Comparison of ENCODE assay signal across 18 cellular contexts in the genomic region with DNA sequence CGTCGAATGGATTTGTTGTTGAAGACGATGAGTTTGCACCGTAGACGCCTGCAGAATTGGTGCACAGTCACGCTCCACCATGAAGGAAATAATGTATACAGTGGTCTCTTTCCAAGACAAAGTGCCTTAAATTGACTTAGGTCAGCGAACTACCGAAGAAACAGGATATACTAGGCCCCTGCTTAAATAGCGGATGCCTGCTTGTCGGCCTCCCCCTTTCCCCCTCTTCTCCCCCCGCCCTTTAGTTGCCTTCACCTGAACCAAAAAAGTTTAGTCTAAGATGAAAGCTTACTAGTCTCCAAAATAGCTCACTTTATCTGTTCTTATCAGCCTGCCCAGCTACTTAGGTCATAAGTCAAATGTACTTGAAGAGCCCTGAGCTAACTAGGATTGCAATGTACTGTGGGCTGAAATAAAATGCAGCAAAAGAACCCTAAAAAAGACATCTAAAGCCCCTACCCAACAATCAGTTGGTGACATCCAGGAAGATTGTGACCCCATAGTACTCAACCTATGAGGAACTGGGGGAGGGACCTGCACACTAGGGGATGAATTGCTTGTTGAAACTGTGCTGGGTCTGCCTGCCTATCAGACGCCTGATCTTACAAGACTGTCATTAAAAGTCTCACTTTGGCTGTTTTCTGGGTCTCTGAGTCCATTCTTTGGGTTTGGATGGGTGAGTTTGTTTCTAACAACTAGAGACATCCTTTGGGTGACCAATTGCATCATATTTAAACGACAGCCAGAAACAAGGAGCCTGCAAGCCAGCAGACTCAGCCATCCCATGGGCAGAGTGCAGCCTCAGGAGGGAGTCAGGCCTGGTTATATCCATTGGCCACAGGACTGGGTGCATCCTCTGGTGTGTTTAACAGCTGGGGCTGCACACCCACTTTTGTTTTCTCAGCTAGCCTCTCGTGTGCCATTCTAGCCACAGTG. TPM values are rescaled to one million over a fixed set of nuclear protein-coding genes. Genes with fewer than 3 reads are reported as not detected.
DNase-seq lines count a peak whose midpoint lies in the region; ATAC-seq and TF ChIP-seq lines count a peak whose summit lies in the region.
"Had no signal": no experiment of that assay in that cellular context is flagged by ENCODE, and none has a peak within 500 bp of the region (broad histone marks: within the 10 kb centered on the region; RNA-seq: fewer than 3 reads in every experiment).

No MANE protein-coding gene starts in this region.

- H3K36me3 ChIP-seq in Loucy (ENCODE audit: insufficient read depth, low read length), result no peaks in the 10 kb centered on the region
- no peaks in the 10 kb centered on the region for H3K36me3 ChIP-seq in SJCRH30
- H3K36me3 ChIP-seq in breast epithelium, result no peaks in the 10 kb centered on the region
- no peaks in the 10 kb centered on the region for H3K36me3 ChIP-seq in mammary epithelial cell (ENCODE audit: insufficient read depth, low read length)

- POLR2A ChIA-PET in activated CD4-positive, alpha-beta T cell treated with anti-CD3 and anti-CD28 coated beads, Interleukin-2, amount 10 ng/mL, durations not matched to agents 7 days and 5 days (lab: Charles Lee), result no interaction called here

- 85% methylated on average over 12 of the region's 14 CpGs for WGBS in mammary epithelial cell (ENCODE audit: low coverage, missing lambda C conversion rate)

- H3K27me3 ChIP-seq in Loucy (ENCODE audit: insufficient read depth, low read length, poor library complexity, severe bottlenecking) (no peaks in the 10 kb centered on the region), SJCRH30 (no peaks in the 10 kb centered on the region), breast epithelium (peaks cover 0 to 8% of the 10 kb centered on the region in 2 donors), mammary epithelial cell (ENCODE audit: insufficient read depth, low read length) (no peaks in the 10 kb centered on the region)

- in situ Hi-C loops in mammary epithelial cell (cut with MboI; ENCODE audit: low sequenced_read_pairs in 2 of 2), result no loop called here

- H3F3A ChIP-seq in Loucy (ENCODE audit: low read depth), result 0 out of 2 replicates have a peak, but pooled peaks cover 3% of the 10 kb centered on the region

- TF ChIP-seq POLR2A in breast epithelium (IDR thresholded peaks at IDR 0.05), result no peak

- H2AFZ ChIP-seq in Loucy (ENCODE audit: low read length) (peak overlapping the region; percentile 64), mammary epithelial cell (ENCODE audit: low read depth, low read length) (no peak overlapping the region)

- H3K9ac ChIP-seq in Loucy (ENCODE audit: low read depth, low read length, poor library complexity, severe bottlenecking), result peak overlapping the region; percentile 62
- H3K9ac ChIP-seq in mammary epithelial cell (ENCODE audit: insufficient read depth, low read length), result no peak overlapping the region

- DNase-seq in activated CD4-positive, alpha-beta T cell treated with anti-CD3 and anti-CD28 coated beads, Interleukin-2, amount 10 ng/mL, durations not matched to agents 7 days and 5 days, result no peak
- DNase-seq in activated CD4-positive, alpha-beta T cell treated with anti-CD3 and anti-CD28 coated beads, Interleukin-2, amount 10 ng/mL, durations not matched to agents 24 days and 14 days, result no peak
- DNase-seq in T-helper 2 cell treated with Interferon-gamma antibody and Interleukin-4, amounts not matched to agents 5 μg/mL and 100 μg/mL, for 36 hours (ENCODE audit: low spot score), result no peak
- no peak for DNase-seq in SJCRH30
- no peak for DNase-seq in activated T-cell treated with anti-CD3 and anti-CD28 coated beads, Interleukin-2, amount 50 U/mL, for 4 hours
- no peak for DNase-seq in breast epithelium (ENCODE audit: low spot score in 2 of 2)
- no peak for DNase-seq in mammary epithelial cell
- DNase-seq: HFFc6, Kasumi-1, NCI-H187, NCI-H226, NCI-H524 treated with DMSO at 0.1 percent for 48 hours had no signal

- H3K9me3 Mint-ChIP-seq in activated CD4-positive, alpha-beta T cell treated with anti-CD3 and anti-CD28 coated beads, Interleukin-2, amount 10 ng/mL, durations not matched to agents 7 days and 5 days, result peaks cover 2% of the 10 kb centered on the region
- no peaks in the 10 kb centered on the region for H3K9me3 Mint-ChIP-seq in activated CD4-positive, alpha-beta T cell treated with anti-CD3 and anti-CD28 coated beads, Interleukin-2, amount 10 ng/mL, durations not matched to agents 24 days and 14 days
- no peaks in the 10 kb centered on the region for H3K9me3 Mint-ChIP-seq in T-helper 2 cell treated with Interferon-gamma antibody and Interleukin-4, amounts not matched to agents 5 μg/mL and 100 μg/mL, for 36 hours
- no peaks in the 10 kb centered on the region for H3K9me3 Mint-ChIP-seq in activated T-cell treated with anti-CD3 and anti-CD28 coated beads, Interleukin-2, amount 50 U/mL, for 4 hours
- H3K9me3 Mint-ChIP-seq: HFFc6 had no signal

- H3K27ac ChIP-seq in SJCRH30, result no peak overlapping the region
- no peak overlapping the region for H3K27ac ChIP-seq in breast epithelium
- H3K27ac ChIP-seq in mammary epithelial cell (ENCODE audit: insufficient read depth, low read depth, low read length), result no peak overlapping the region

- peaks cover 2% of the 10 kb centered on the region for H3K36me3 Mint-ChIP-seq in activated CD4-positive, alpha-beta T cell treated with anti-CD3 and anti-CD28 coated beads, Interleukin-2, amount 10 ng/mL, durations not matched to agents 7 days and 5 days (ENCODE audit: low read depth)
- H3K36me3 Mint-ChIP-seq in activated CD4-positive, alpha-beta T cell treated with anti-CD3 and anti-CD28 coated beads, Interleukin-2, amount 10 ng/mL, durations not matched to agents 24 days and 14 days (ENCODE audit: low read depth), result no peaks in the 10 kb centered on the region
- H3K36me3 Mint-ChIP-seq in T-helper 2 cell treated with Interferon-gamma antibody and Interleukin-4, amounts not matched to agents 5 μg/mL and 100 μg/mL, for 36 hours (ENCODE audit: low read depth), result peaks cover 4% of the 10 kb centered on the region
- H3K36me3 Mint-ChIP-seq in activated T-cell treated with anti-CD3 and anti-CD28 coated beads, Interleukin-2, amount 50 U/mL, for 4 hours (ENCODE audit: insufficient read depth), result no peaks in the 10 kb centered on the region

- H3K4me1 Mint-ChIP-seq in activated CD4-positive, alpha-beta T cell treated with anti-CD3 and anti-CD28 coated beads, Interleukin-2, amount 10 ng/mL, durations not matched to agents 7 days and 5 days, result peaks cover 54% of the 10 kb centered on the region
- peaks cover 39% of the 10 kb centered on the region for H3K4me1 Mint-ChIP-seq in activated CD4-positive, alpha-beta T cell treated with anti-CD3 and anti-CD28 coated beads, Interleukin-2, amount 10 ng/mL, durations not matched to agents 24 days and 14 days
- peaks cover 75% of the 10 kb centered on the region for H3K4me1 Mint-ChIP-seq in T-helper 2 cell treated with Interferon-gamma antibody and Interleukin-4, amounts not matched to agents 5 μg/mL and 100 μg/mL, for 36 hours (ENCODE audit: low read depth)
- peaks cover 21% of the 10 kb centered on the region for H3K4me1 Mint-ChIP-seq in activated T-cell treated with anti-CD3 and anti-CD28 coated beads, Interleukin-2, amount 50 U/mL, for 4 hours (ENCODE audit: low read depth)

- intact Hi-C loops in activated CD4-positive, alpha-beta T cell treated with anti-CD3 and anti-CD28 coated beads, Interleukin-2, amount 10 ng/mL, durations not matched to agents 24 days and 14 days (cut with micrococcal nuclease), result loop anchor here (5.0 to 10.0 kb wide), 3 partner anchors 310 to 592 kb away; no protein-coding TSS in a partner anchor
- intact Hi-C loops in breast epithelium (cut with DNase I; ENCODE audit: low total_unique reads), result no loop called here
- intact Hi-C loops in mammary epithelial cell (cut with micrococcal nuclease), result no loop called here

- peaks cover 44% of the 10 kb centered on the region for H3K27me3 Mint-ChIP-seq in activated CD4-positive, alpha-beta T cell treated with anti-CD3 and anti-CD28 coated beads, Interleukin-2, amount 10 ng/mL, durations not matched to agents 7 days and 5 days
- H3K27me3 Mint-ChIP-seq in activated CD4-positive, alpha-beta T cell treated with anti-CD3 and anti-CD28 coated beads, Interleukin-2, amount 10 ng/mL, durations not matched to agents 24 days and 14 days, result peaks cover 56% of the 10 kb centered on the region
- peaks cover 2% of the 10 kb centered on the region for H3K27me3 Mint-ChIP-seq in T-helper 2 cell treated with Interferon-gamma antibody and Interleukin-4, amounts not matched to agents 5 μg/mL and 100 μg/mL, for 36 hours (ENCODE audit: low read depth)
- H3K27me3 Mint-ChIP-seq in activated T-cell treated with anti-CD3 and anti-CD28 coated beads, Interleukin-2, amount 50 U/mL, for 4 hours (ENCODE audit: low read depth), result peaks cover 40% of the 10 kb centered on the region

- no TSS peak for BruUV-seq in mammary epithelial cell (replicated peaks; lab: Mats Ljungman, UMichigan)

- H3K4me3 ChIP-seq in Loucy (ENCODE audit: low read length, poor library complexity, severe bottlenecking) (peak overlapping the region; percentile 61), SJCRH30 (no peak overlapping the region), breast epithelium (no peak overlapping the region), mammary epithelial cell (replicated peaks in 1 of 3; ENCODE audit: insufficient read depth in 1 of 3, low read depth in 2 of 3, low read length in 3 of 3) (no peak overlapping the region)

- H3K4me3 Mint-ChIP-seq in activated CD4-positive, alpha-beta T cell treated with anti-CD3 and anti-CD28 coated beads, Interleukin-2, amount 10 ng/mL, durations not matched to agents 7 days and 5 days, result peak overlapping the region; percentile 45
- H3K4me3 Mint-ChIP-seq in activated CD4-positive, alpha-beta T cell treated with anti-CD3 and anti-CD28 coated beads, Interleukin-2, amount 10 ng/mL, durations not matched to agents 24 days and 14 days, result no peak overlapping the region
- H3K4me3 Mint-ChIP-seq in T-helper 2 cell treated with Interferon-gamma antibody and Interleukin-4, amounts not matched to agents 5 μg/mL and 100 μg/mL, for 36 hours, result peak overlapping the region; percentile 80
- no peak overlapping the region for H3K4me3 Mint-ChIP-seq in activated T-cell treated with anti-CD3 and anti-CD28 coated beads, Interleukin-2, amount 50 U/mL, for 4 hours
- H3K4me3 Mint-ChIP-seq: HFFc6 had no signal

- no peaks in the 10 kb centered on the region for H3K79me2 ChIP-seq in Loucy (ENCODE audit: insufficient read depth, low read length)
- no peaks in the 10 kb centered on the region for H3K79me2 ChIP-seq in mammary epithelial cell (ENCODE audit: insufficient read depth, low read length)

- TF ChIP-seq CTCF in Loucy (conservative IDR thresholded peaks at IDR 0.05; ENCODE audit: low read length) (no peak), breast epithelium (IDR thresholded peaks at IDR 0.05) (no peak), mammary epithelial cell (conservative IDR thresholded peaks at IDR 0.05 in 1 of 2, IDR thresholded peaks at IDR 0.05 in 1 of 2; ENCODE audit: extremely low read depth in 1 of 2, insufficient read depth in 1 of 2, low read depth in 1 of 2, low read length in 2 of 2) (no peak)

- CTCF ChIA-PET in activated CD4-positive, alpha-beta T cell treated with anti-CD3 and anti-CD28 coated beads, Interleukin-2, amount 10 ng/mL, durations not matched to agents 7 days and 5 days (lab: Charles Lee), result interaction anchor here (0.8 kb wide), 1 partner anchor 9 kb away, joined by 3 read pairs; no protein-coding TSS in a partner anchor
- CTCF ChIA-PET in mammary epithelial cell (lab: Charles Lee; ENCODE audit: low non-redundant PET), result no interaction called here

- no peak for ATAC-seq in activated T-cell treated with anti-CD3 and anti-CD28 coated beads, Interleukin-2, amount 50 U/mL, for 4 hours
- ATAC-seq: HepG2 had no signal

- H3K4me2 ChIP-seq in Loucy (ENCODE audit: low read depth, low read length, poor library complexity, severe bottlenecking) (peak overlapping the region; percentile 70), mammary epithelial cell (ENCODE audit: insufficient read depth, low read depth, low read length) (no peak overlapping the region)

- H3K4me1 ChIP-seq in Loucy (ENCODE audit: insufficient read depth, low read length, poor library complexity, severe bottlenecking), result peaks cover 36% of the 10 kb centered on the region
- H3K4me1 ChIP-seq in SJCRH30, result peaks cover 10% of the 10 kb centered on the region
- no peaks in the 10 kb centered on the region for H3K4me1 ChIP-seq in breast epithelium
- peaks cover 17% of the 10 kb centered on the region for H3K4me1 ChIP-seq in mammary epithelial cell (ENCODE audit: insufficient read depth, low read length)

- H4K20me1 ChIP-seq in Loucy (ENCODE audit: insufficient read depth, low read length, poor library complexity, severe bottlenecking) (no peaks in the 10 kb centered on the region), mammary epithelial cell (ENCODE audit: insufficient read depth, low read length) (no peaks in the 10 kb centered on the region)

- H3K9me3 ChIP-seq in Loucy (ENCODE audit: insufficient read depth, low read depth, low read length) (no peaks in the 10 kb centered on the region), SJCRH30 (replicated peaks) (no peaks in the 10 kb centered on the region), breast epithelium (no peaks in the 10 kb centered on the region), mammary epithelial cell (replicated peaks; ENCODE audit: insufficient read depth, low read length) (no peaks in the 10 kb centered on the region)

- H3K27ac Mint-ChIP-seq in activated CD4-positive, alpha-beta T cell treated with anti-CD3 and anti-CD28 coated beads, Interleukin-2, amount 10 ng/mL, durations not matched to agents 7 days and 5 days, result peak overlapping the region; percentile 85
- H3K27ac Mint-ChIP-seq in activated CD4-positive, alpha-beta T cell treated with anti-CD3 and anti-CD28 coated beads, Interleukin-2, amount 10 ng/mL, durations not matched to agents 24 days and 14 days, result no peak overlapping the region
- H3K27ac Mint-ChIP-seq in T-helper 2 cell treated with Interferon-gamma antibody and Interleukin-4, amounts not matched to agents 5 μg/mL and 100 μg/mL, for 36 hours, result peak overlapping the region; percentile 85
- H3K27ac Mint-ChIP-seq: HFFc6 had no signal

- H3K9me2 ChIP-seq in Loucy (replicated peaks; ENCODE audit: low read depth, low read length), result no peaks in the 10 kb centered on the region

- dilution Hi-C loops in mammary epithelial cell (cut with HindIII; ENCODE audit: low sequenced_read_pairs), result loop anchor here (5.0 kb wide), 1 partner anchor 75 kb away; no protein-coding TSS in a partner anchor

RNA-seq across cellular contexts. Expression of gene ACOXL, which starts 14.5 kb away (rescaled TPM):
- under 1 TPM in 1 of 2 experiments, not detected in 1; 0.15 TPM for total RNA-seq in activated CD4-positive, alpha-beta T cell treated with anti-CD3 and anti-CD28 coated beads, Interleukin-2, amount 10 ng/mL, durations not matched to agents 7 days and 5 days
- total RNA-seq in activated CD4-positive, alpha-beta T cell treated with anti-CD3 and anti-CD28 coated beads, Interleukin-2, amount 10 ng/mL, durations not matched to agents 24 days and 14 days, result 0.69 and 1.0 TPM in 2 replicates
- total RNA-seq in SJCRH30 (2014; rRNA removed; shearing (Covaris generic)), result not detected in 2 replicates
- total RNA-seq in activated T-cell treated with anti-CD3 and anti-CD28 coated beads, Interleukin-2, amount 50 U/mL, for 4 hours, result under 1 TPM; 0.24 to 0.32 (median 0.30) TPM
- not detected for total RNA-seq in breast epithelium
- total RNA-seq in mammary epithelial cell, result 1 to 10 TPM in 1 of 2 donors, not detected in 1; 1.0 TPM
- polyA plus RNA-seq in mammary epithelial cell, result 0.96 TPM
- polyA minus RNA-seq in mammary epithelial cell, result not detected
- total RNA-seq: A172, Daoy, H4, HepG2, HFFc6 had no signal
- polyA plus RNA-seq: BJ, HepG2 had no signal

Comparison
In these comparisons a context has a peak if more than half of its experiments do, and no peak if none do; other contexts are left out.
1. H3K4me3 Mint-ChIP-seq: peak in activated CD4-positive, alpha-beta T cell treated with anti-CD3 and anti-CD28 coated beads, Interleukin-2, amount 10 ng/mL, durations not matched to agents 7 days and 5 days (single experiment) and T-helper 2 cell treated with Interferon-gamma antibody and Interleukin-4, amounts not matched to agents 5 μg/mL and 100 μg/mL, for 36 hours (single experiment); none in activated CD4-positive, alpha-beta T cell treated with anti-CD3 and anti-CD28 coated beads, Interleukin-2, amount 10 ng/mL, durations not matched to agents 24 days and 14 days (single experiment) and activated T-cell treated with anti-CD3 and anti-CD28 coated beads, Interleukin-2, amount 50 U/mL, for 4 hours (single experiment).